1 cellular context compared by ENCODE assay signal in the genomic region with DNA sequence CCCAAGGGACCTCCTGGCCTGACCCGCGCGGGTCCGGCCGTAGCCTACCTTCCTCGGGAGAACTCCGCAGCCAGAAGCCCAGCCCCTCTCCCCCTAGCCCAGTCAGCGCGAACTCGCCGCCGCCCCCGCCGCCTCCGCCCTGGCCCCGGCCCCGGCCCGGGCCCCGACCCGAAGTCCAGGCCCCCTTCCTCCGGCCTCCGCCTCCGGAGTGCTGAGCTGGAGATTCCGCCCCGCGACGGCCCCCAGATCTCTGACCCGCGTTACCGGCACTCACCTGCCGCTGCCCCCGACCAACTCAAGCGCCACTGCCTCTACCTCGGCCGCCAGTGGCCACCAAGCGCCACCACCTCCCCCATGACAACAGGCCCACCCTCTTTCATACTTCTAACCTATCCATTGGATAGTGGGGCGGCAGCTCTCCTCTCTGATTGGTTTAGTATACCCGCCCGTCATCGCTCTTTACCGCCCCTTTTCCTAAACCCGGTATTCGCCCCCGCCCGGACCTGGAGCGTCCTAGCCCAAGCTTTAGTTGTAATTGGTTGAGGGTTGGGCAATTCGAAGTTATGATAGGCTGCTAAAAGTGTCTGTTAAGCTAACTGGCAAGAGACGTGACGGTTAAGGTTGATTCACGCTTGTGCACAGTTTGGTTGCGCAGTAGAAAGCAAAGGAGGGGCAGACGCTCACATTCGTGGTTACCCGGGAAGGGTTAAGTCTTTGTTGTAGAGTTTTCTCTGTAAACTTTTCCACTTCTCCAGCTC.
TF ChIP-seq lines count a peak whose summit lies in the region.

A gene (minus strand): TSS at position 328 of the 758 bp plus-strand sequence. CDS start 102,795 bp downstream, outside the sequence.

TF ChIP-seq in SK-N-SH, 30 proteins besides CTCF, POLR2A, EP300 and RAD21 (continued from another document):
- TF ChIP-seq, protein P1, sequence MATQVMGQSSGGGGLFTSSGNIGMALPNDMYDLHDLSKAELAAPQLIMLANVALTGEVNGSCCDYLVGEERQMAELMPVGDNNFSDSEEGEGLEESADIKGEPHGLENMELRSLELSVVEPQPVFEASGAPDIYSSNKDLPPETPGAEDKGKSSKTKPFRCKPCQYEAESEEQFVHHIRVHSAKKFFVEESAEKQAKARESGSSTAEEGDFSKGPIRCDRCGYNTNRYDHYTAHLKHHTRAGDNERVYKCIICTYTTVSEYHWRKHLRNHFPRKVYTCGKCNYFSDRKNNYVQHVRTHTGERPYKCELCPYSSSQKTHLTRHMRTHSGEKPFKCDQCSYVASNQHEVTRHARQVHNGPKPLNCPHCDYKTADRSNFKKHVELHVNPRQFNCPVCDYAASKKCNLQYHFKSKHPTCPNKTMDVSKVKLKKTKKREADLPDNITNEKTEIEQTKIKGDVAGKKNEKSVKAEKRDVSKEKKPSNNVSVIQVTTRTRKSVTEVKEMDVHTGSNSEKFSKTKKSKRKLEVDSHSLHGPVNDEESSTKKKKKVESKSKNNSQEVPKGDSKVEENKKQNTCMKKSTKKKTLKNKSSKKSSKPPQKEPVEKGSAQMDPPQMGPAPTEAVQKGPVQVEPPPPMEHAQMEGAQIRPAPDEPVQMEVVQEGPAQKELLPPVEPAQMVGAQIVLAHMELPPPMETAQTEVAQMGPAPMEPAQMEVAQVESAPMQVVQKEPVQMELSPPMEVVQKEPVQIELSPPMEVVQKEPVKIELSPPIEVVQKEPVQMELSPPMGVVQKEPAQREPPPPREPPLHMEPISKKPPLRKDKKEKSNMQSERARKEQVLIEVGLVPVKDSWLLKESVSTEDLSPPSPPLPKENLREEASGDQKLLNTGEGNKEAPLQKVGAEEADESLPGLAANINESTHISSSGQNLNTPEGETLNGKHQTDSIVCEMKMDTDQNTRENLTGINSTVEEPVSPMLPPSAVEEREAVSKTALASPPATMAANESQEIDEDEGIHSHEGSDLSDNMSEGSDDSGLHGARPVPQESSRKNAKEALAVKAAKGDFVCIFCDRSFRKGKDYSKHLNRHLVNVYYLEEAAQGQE (IDR thresholded peaks at IDR 0.05; ENCODE audit: low read depth, low read length) = no peak
- TF ChIP-seq, protein P2, sequence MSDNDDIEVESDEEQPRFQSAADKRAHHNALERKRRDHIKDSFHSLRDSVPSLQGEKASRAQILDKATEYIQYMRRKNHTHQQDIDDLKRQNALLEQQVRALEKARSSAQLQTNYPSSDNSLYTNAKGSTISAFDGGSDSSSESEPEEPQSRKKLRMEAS (IDR thresholded peaks at IDR 0.05; ENCODE audit: low read depth) = no peak
- TF ChIP-seq NRF1 (IDR thresholded peaks at IDR 0.05; ENCODE audit: low read depth, low read length) (peak; percentile 64), SMC3 (IDR thresholded peaks at IDR 0.05; ENCODE audit: low read depth, low read length) (no peak), TCF12 (IDR thresholded peaks at IDR 0.05) (no peak), TEAD4 (IDR thresholded peaks at IDR 0.05; ENCODE audit: borderline replicate concordance, insufficient read depth) (no peak), POLR2AphosphoS5 (IDR thresholded peaks at IDR 0.05; ENCODE audit: low read depth, low read length) (peak; percentile 78; the same call in 1 of the 2 replicates), CHD2 (IDR thresholded peaks at IDR 0.05; ENCODE audit: low read length, partially characterized antibody) (peak; percentile 95), FOSL2 (IDR thresholded peaks at IDR 0.05; ENCODE audit: borderline replicate concordance, low read depth) (no peak), FOXJ3 (CRISPR knock-in tag; IDR thresholded peaks at IDR 0.05) (no peak), NFIC (IDR thresholded peaks at IDR 0.05; ENCODE audit: borderline replicate concordance) (no peak; the same call in 1 of the 2 replicates), GATA2 (CRISPR knock-in tag; IDR thresholded peaks at IDR 0.05) (no peak), RXRA (IDR thresholded peaks at IDR 0.05; ENCODE audit: borderline replicate concordance, low read depth) (no peak)
- TF ChIP-seq, protein P3, sequence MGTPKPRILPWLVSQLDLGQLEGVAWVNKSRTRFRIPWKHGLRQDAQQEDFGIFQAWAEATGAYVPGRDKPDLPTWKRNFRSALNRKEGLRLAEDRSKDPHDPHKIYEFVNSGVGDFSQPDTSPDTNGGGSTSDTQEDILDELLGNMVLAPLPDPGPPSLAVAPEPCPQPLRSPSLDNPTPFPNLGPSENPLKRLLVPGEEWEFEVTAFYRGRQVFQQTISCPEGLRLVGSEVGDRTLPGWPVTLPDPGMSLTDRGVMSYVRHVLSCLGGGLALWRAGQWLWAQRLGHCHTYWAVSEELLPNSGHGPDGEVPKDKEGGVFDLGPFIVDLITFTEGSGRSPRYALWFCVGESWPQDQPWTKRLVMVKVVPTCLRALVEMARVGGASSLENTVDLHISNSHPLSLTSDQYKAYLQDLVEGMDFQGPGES (IDR thresholded peaks at IDR 0.05; ENCODE audit: low read depth, low read length) = peak; percentile 93
- TF ChIP-seq, protein P4, sequence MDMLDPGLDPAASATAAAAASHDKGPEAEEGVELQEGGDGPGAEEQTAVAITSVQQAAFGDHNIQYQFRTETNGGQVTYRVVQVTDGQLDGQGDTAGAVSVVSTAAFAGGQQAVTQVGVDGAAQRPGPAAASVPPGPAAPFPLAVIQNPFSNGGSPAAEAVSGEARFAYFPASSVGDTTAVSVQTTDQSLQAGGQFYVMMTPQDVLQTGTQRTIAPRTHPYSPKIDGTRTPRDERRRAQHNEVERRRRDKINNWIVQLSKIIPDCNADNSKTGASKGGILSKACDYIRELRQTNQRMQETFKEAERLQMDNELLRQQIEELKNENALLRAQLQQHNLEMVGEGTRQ (IDR thresholded peaks at IDR 0.05; ENCODE audit: borderline replicate concordance, low read depth, low read length) = no peak
